20 cellular contexts compared by ENCODE assay signal in genomic region chr1:5883129-5884048, GRCh38.
"Had no signal": no experiment of that assay in that cellular context is flagged by ENCODE, and none has a peak within 500 bp of the region (broad histone marks: within the 10 kb centered on the region; RNA-seq: fewer than 3 reads in every experiment).

No MANE protein-coding gene starts in this region.

- H3K9me3 Mint-ChIP-seq: activated CD4-positive, alpha-beta T cell treated with anti-CD3 and anti-CD28 coated beads, Interleukin-2, amount 10 ng/mL, durations not matched to agents 7 days and 5 days had no signal

- H3K27ac Mint-ChIP-seq: activated CD4-positive, alpha-beta memory T cell treated with anti-CD3 and anti-CD28 coated beads for 36 hours; activated CD4-positive, alpha-beta T cell treated with anti-CD3 and anti-CD28 coated beads, Interleukin-2, amount 10 ng/mL, durations not matched to agents 7 days and 5 days; activated naive CD4-positive, alpha-beta T cell treated with anti-CD3 and anti-CD28 coated beads for 36 hours; activated naive CD8-positive, alpha-beta T cell; activated T-helper 17 cell treated with anti-CD3 and anti-CD28 coated beads, Interleukin-2, amount 50 U/mL, for 72 hours; T-cell had no signal

- H3K4me3 Mint-ChIP-seq: activated CD4-positive, alpha-beta memory T cell treated with anti-CD3 and anti-CD28 coated beads for 36 hours; activated CD4-positive, alpha-beta T cell treated with anti-CD3 and anti-CD28 coated beads, Interleukin-2, amount 10 ng/mL, durations not matched to agents 7 days and 5 days; activated naive CD4-positive, alpha-beta T cell treated with anti-CD3 and anti-CD28 coated beads for 36 hours; activated naive CD8-positive, alpha-beta T cell; activated T-helper 17 cell treated with anti-CD3 and anti-CD28 coated beads, Interleukin-2, amount 50 U/mL, for 72 hours; brain; T-cell had no signal

- H3K4me1 Mint-ChIP-seq: activated CD4-positive, alpha-beta T cell treated with anti-CD3 and anti-CD28 coated beads, Interleukin-2, amount 10 ng/mL, durations not matched to agents 7 days and 5 days; activated T-helper 17 cell treated with anti-CD3 and anti-CD28 coated beads, Interleukin-2, amount 50 U/mL, for 72 hours; T-cell had no signal

- DNase-seq: activated CD4-positive, alpha-beta memory T cell treated with anti-CD3 and anti-CD28 coated beads for 36 hours; activated CD4-positive, alpha-beta T cell treated with anti-CD3 and anti-CD28 coated beads, Interleukin-2, amount 10 ng/mL, durations not matched to agents 7 days and 5 days; activated CD4-positive, CD25-positive, alpha-beta regulatory T cell; activated CD8-positive, alpha-beta memory T cell treated with anti-CD3 and anti-CD28 coated beads for 24 hours; activated gamma-delta T cell; activated naive CD4-positive, alpha-beta T cell treated with anti-CD3 and anti-CD28 coated beads for 36 hours; activated T-cell treated with anti-CD3 and anti-CD28 coated beads for 4 hours; activated T-cell treated with anti-CD3 and anti-CD28 coated beads, Interleukin-2, amount 50 U/mL, for 48 hours; amygdala; MG63; NCI-H1105; NCI-H146; NCI-H187 treated with DMSO at 0.1 percent for 48 hours; NCI-H2081 treated with DMSO at 0.1 percent for 48 hours; NCI-H446; Peyer's patch; T-cell had no signal

- H3K27me3 Mint-ChIP-seq: activated CD4-positive, alpha-beta memory T cell treated with anti-CD3 and anti-CD28 coated beads for 36 hours; activated CD4-positive, alpha-beta T cell treated with anti-CD3 and anti-CD28 coated beads, Interleukin-2, amount 10 ng/mL, durations not matched to agents 7 days and 5 days; activated naive CD8-positive, alpha-beta T cell; activated T-helper 17 cell treated with anti-CD3 and anti-CD28 coated beads, Interleukin-2, amount 50 U/mL, for 72 hours; T-cell had no signal

- ATAC-seq: activated T-helper 17 cell treated with anti-CD3 and anti-CD28 coated beads, Interleukin-2, amount 50 U/mL, for 72 hours; T-cell had no signal
